Comparison of ENCODE assay signal across 8 cellular contexts in the genomic region with DNA sequence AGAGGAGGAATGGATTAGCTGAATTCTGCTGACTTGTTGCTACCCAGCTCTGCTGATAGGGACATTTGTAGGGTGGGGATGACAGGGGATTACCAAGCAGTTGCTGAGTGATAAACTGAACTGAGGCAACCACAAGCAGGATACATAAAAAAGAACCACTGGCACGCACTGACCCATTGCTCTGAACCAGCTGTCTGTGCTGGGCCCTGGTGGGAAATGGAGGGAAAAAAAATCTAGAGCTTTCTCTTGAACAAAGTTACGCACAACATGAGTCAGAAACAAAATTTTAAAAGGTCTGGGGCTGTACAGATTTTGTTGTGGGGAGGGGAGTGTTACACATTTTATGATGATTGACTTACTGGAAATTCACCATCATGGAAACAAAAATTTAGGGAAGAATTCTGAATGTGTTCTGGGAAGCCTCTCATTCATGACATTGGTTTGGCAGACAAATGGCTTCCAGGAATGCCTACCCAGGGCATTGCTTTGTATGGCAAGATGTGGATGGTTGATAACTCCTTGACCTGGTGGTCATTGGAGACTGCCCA. TPM values are rescaled to one million over a fixed set of nuclear protein-coding genes. Genes with fewer than 3 reads are reported as not detected.
DNase-seq lines count a peak whose midpoint lies in the region; ATAC-seq, FAIRE-seq and TF ChIP-seq lines count a peak whose summit lies in the region.

No MANE protein-coding gene starts in this region.

- DNase-seq in AG08395 (ENCODE audit: low spot score) (peak; percentile 76), GM19239 (ENCODE audit: insufficient read length, low spot score) (no peak), ascending aorta (ENCODE audit: low spot score in 2 of 2) (no peak), Ammon's horn (ENCODE audit: low spot score) (no peak), testis (no peak), NOMO-1 treated with dmso at 0.1 percent for 144 hours (lab: John Stamatoyannopoulos, UW; ENCODE audit: unreplicated experiment) (no peak)

- intact Hi-C loops in ascending aorta (cut with DNase I) = no loop called here
- intact Hi-C loops in testis (cut with DNase I; ENCODE audit: low total_unique reads) = loop anchor here (10.0 kb wide), 1 partner anchor 56 kb away; no protein-coding TSS in a partner anchor

- 78 to 83% methylated on average over 2 of the region's 2 CpGs for WGBS in testis, 2 donors

- H3K4me3 ChIP-seq in ascending aorta = no peak overlapping the region
- no peak overlapping the region for H3K4me3 ChIP-seq in neutrophil (ENCODE audit: low read depth in 1 of 2, low read length in 1 of 2)
- no peak overlapping the region for H3K4me3 ChIP-seq in testis

- no peaks in the 10 kb centered on the region for H3K36me3 ChIP-seq in ascending aorta
- no peaks in the 10 kb centered on the region for H3K36me3 ChIP-seq in neutrophil
- H3K36me3 ChIP-seq in testis (ENCODE audit: low read depth, missing control alignments) = no peaks in the 10 kb centered on the region

- ATAC-seq in HG03378 (IDR thresholded peaks at IDR 0.05; ENCODE audit: unreplicated experiment) = peak; percentile 86

- peak; percentile 76 for FAIRE-seq in GM19239 (lab: Jason Lieb, UNC)

- H3K9me3 ChIP-seq in ascending aorta (no peaks in the 10 kb centered on the region), neutrophil (no peaks in the 10 kb centered on the region), testis (no peaks in the 10 kb centered on the region)

- H3K4me1 ChIP-seq in ascending aorta (peaks cover 9 to 68% of the 10 kb centered on the region in 2 donors), neutrophil (ENCODE audit: control insufficient read depth in 1 of 2, insufficient read depth in 1 of 2, low read depth in 1 of 2, low read length in 1 of 2) (peaks cover 33 to 52% of the 10 kb centered on the region in 2 experiments), testis (peaks cover 29% of the 10 kb centered on the region)

- H3K27me3 ChIP-seq in ascending aorta (no peaks in the 10 kb centered on the region), neutrophil (no peaks in the 10 kb centered on the region), testis (no peaks in the 10 kb centered on the region)

- no peak for TF ChIP-seq POLR2A in testis (IDR thresholded peaks at IDR 0.05)

- no peak for TF ChIP-seq CTCF in ascending aorta (IDR thresholded peaks at IDR 0.05)
- no peak for TF ChIP-seq CTCF in neutrophil (IDR thresholded peaks at IDR 0.05)
- no peak for TF ChIP-seq CTCF in testis (IDR thresholded peaks at IDR 0.05)

- H3K27ac ChIP-seq in ascending aorta (peak overlapping the region; percentile 63 to 64), neutrophil (peak overlapping the region; percentile 68), testis (no peak overlapping the region)

RNA-seq across cellular contexts. Expression of gene FOXO3, which starts 37.7 kb away (rescaled TPM):
- total RNA-seq in ascending aorta (91.5 TPM), testis (100 to 1,000 TPM in 1 of 2 donors, 10 to 100 TPM in 1; 81.5 to 112 TPM)
- polyA plus RNA-seq in testis (ENCODE audit: insufficient read depth, low read depth, low replicate concordance) = 27.5 TPM

Comparison
In these comparisons a context has a peak if more than half of its experiments do, and no peak if none do; other contexts are left out.
1. H3K27ac ChIP-seq: peak in ascending aorta (2 of 2) and neutrophil (single experiment); none in testis (0 of 2).